In the genomic region with DNA sequence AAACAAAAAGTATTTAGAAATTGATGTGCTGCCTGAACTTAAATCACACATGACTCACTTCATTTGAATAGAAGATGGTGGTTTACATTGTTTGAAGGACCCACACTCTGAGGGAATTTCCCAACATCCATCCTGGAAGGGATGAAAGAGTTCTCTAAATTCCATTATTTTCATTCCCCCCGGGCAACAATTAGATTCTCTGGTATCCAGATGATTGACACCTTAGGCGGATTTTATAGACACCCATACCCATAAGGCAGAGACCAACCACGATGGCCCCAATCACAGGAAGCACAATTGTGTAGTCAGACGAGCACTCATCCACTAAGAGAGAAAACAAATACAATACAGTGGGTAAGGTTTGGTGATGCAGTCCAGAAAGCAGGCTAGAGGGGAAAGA, we compare ENCODE assay signal across 16 cellular contexts. TPM values are rescaled to one million over a fixed set of nuclear protein-coding genes. Genes with fewer than 3 reads are reported as not detected.
DNase-seq lines count a peak whose midpoint lies in the region; ATAC-seq, FAIRE-seq and TF ChIP-seq lines count a peak whose summit lies in the region.
"Had no signal": no experiment of that assay in that cellular context is flagged by ENCODE, and none has a peak within 500 bp of the region (broad histone marks: within the 10 kb centered on the region; RNA-seq: fewer than 3 reads in every experiment).

No MANE protein-coding gene starts in this region.

- H3K36me3 Mint-ChIP-seq in activated T-helper 17 cell treated with anti-CD3 and anti-CD28 coated beads, Interleukin-2, amount 50 U/mL, for 72 hours (ENCODE audit: low read depth), result no peaks in the 10 kb centered on the region

- DNase-seq in Caki2 (ENCODE audit: low read depth) (peak; percentile 54), H54 (ENCODE audit: insufficient read length, low spot score) (no peak), glomerular visceral epithelial cell (ENCODE audit: extremely low spot score) (peak; percentile 26), T-helper 9 cell (no peak)
- DNase-seq: activated CD4-positive, CD25-positive, alpha-beta regulatory T cell; DMS 273 treated with DMSO at 0.1 percent for 48 hours; effector CD4-positive, alpha-beta T cell; NCI-H1436 treated with DMSO at 0.1 percent for 48 hours; SHP77; stimulated activated CD4-positive, alpha-beta T cell treated with anti-CD3 and anti-CD28 coated beads, Interleukin-4, amount 100 ng/mL, for 4 hours; tibial artery had no signal

- in situ Hi-C loops in Caki2 (cut with HindIII; ENCODE audit: low pct_unique_long_range_greater_than_20kb, low sequenced_read_pairs), result no loop called here

- H3K9me3 Mint-ChIP-seq in activated T-helper 17 cell treated with anti-CD3 and anti-CD28 coated beads, Interleukin-2, amount 50 U/mL, for 72 hours, result no peaks in the 10 kb centered on the region

- peak; percentile 77 for ATAC-seq in activated T-helper 17 cell treated with anti-CD3 and anti-CD28 coated beads, Interleukin-2, amount 50 U/mL, for 72 hours (replicated peaks)
- no peak for ATAC-seq in GM19397 (IDR thresholded peaks at IDR 0.05; ENCODE audit: unreplicated experiment)
- ATAC-seq in GM21619 (IDR thresholded peaks at IDR 0.05; ENCODE audit: unreplicated experiment), result no peak

- H3K4me1 Mint-ChIP-seq in activated T-helper 17 cell treated with anti-CD3 and anti-CD28 coated beads, Interleukin-2, amount 50 U/mL, for 72 hours, result no peaks in the 10 kb centered on the region

- no peak overlapping the region for H3K27ac Mint-ChIP-seq in activated T-helper 17 cell treated with anti-CD3 and anti-CD28 coated beads, Interleukin-2, amount 50 U/mL, for 72 hours
- H3K27ac Mint-ChIP-seq: activated naive CD8-positive, alpha-beta T cell; T-helper 1 cell treated with Interleukin-12 subunit alpha and Interleukin-12 subunit beta and Interleukin-4 antibody, amounts not matched to agents 30 μg/mL and 1 μg/mL, for 36 hours had no signal

- peak; percentile 43 for FAIRE-seq in H54 (lab: Jason Lieb, UNC)

- no peak for TF ChIP-seq POLR2A in H54 (IDR thresholded peaks at IDR 0.05; ENCODE audit: low read depth, low read length)

- H3K4me3 Mint-ChIP-seq in activated T-helper 17 cell treated with anti-CD3 and anti-CD28 coated beads, Interleukin-2, amount 50 U/mL, for 72 hours, result no peak overlapping the region
- H3K4me3 Mint-ChIP-seq: activated naive CD8-positive, alpha-beta T cell; T-helper 1 cell treated with Interleukin-12 subunit alpha and Interleukin-12 subunit beta and Interleukin-4 antibody, amounts not matched to agents 30 μg/mL and 1 μg/mL, for 36 hours had no signal

- no peaks in the 10 kb centered on the region for H3K27me3 Mint-ChIP-seq in activated T-helper 17 cell treated with anti-CD3 and anti-CD28 coated beads, Interleukin-2, amount 50 U/mL, for 72 hours
- H3K27me3 Mint-ChIP-seq: activated naive CD8-positive, alpha-beta T cell had no signal

RNA-seq across cellular contexts. Expression of gene MCCC1, which starts 24.6 kb away (rescaled TPM):
- 5.8 and 7.7 TPM in 2 replicates for total RNA-seq in Caki2 (2014; rRNA removed; shearing (Covaris generic); ENCODE audit: low replicate concordance)
- total RNA-seq in activated T-helper 17 cell treated with anti-CD3 and anti-CD28 coated beads, Interleukin-2, amount 50 U/mL, for 72 hours, result 10 to 100 TPM; 30.7 to 30.9 TPM

RNA-seq across cellular contexts. Expression of gene LAMP3, which starts 38.6 kb away (rescaled TPM):
- total RNA-seq in Caki2 (2014; rRNA removed; shearing (Covaris generic); ENCODE audit: low replicate concordance), result 0.17 and 2.1 TPM in 2 replicates
- 1 to 10 TPM; 2.9 to 4.8 TPM for total RNA-seq in activated T-helper 17 cell treated with anti-CD3 and anti-CD28 coated beads, Interleukin-2, amount 50 U/mL, for 72 hours

Comparison
In these comparisons a context has a peak if more than half of its experiments do, and no peak if none do; other contexts are left out.
1. DNase-seq: peak in Caki2 (single experiment) and glomerular visceral epithelial cell (single experiment); none in H54 (single experiment) and T-helper 9 cell (single experiment).